ENCODE assay signal across 22 cellular contexts in the genomic region with DNA sequence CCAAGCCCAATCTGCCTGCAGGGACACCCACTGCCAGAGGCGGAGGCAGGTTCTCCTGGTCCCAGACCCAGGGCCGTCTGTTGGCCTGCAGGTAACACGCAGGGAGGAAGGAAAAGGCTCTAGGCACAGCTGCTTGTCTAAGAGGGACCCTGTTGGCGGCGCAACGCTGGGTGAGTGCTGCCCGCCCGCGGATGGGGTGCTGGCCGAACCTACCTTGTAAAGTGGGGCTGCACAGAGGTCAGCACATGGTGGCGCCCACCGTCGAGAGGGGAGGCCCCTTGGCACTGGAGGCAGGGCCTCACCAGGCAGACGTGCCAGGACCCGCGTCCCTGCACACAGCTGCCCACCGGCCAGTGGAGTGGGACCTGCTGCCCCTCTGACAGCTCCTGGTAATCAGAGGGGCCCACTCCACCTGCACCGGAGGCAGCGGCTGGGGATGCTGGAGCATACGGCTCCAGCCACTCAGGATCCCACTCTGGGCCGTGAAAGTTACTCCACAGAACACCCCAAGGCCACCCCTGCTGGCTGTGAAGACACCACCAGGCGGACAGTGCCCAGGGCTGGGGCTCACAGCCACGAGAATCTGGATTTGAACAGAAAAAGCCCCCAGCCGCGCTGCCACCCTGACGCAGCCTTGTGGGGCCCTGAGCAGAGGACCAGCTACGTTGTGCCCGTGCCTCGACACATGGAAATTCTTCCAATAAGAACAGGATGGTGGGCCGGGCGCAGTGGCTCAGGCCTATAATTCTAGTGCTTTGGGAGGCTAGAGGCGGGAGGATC. TPM values are rescaled to one million over a fixed set of nuclear protein-coding genes. Genes with fewer than 3 reads are reported as not detected.
A peak's percentile ranks its signal among the peaks of the same experiment; 100 is the strongest.
DNase-seq lines count a peak whose midpoint lies in the region; ATAC-seq and TF ChIP-seq lines count a peak whose summit lies in the region.
"Had no signal": no experiment of that assay in that cellular context is flagged by ENCODE, and none has a peak within 500 bp of the region (broad histone marks: within the 10 kb centered on the region; RNA-seq: fewer than 3 reads in every experiment).

No MANE protein-coding gene starts in this region.

- no peak overlapping the region for H2AK5ac ChIP-seq in neuronal stem cell (ENCODE audit: low read depth, low read length)

- peak overlapping the region; percentile 21 for H3K14ac ChIP-seq in neuronal stem cell (ENCODE audit: low read length)

- H3K9ac ChIP-seq in iPS-15b (ENCODE audit: low read depth, low read length) (peak overlapping the region; percentile 24), neuronal stem cell (ENCODE audit: low read depth, low read length, poor library complexity) (peak overlapping the region; percentile 40)
- H3K9ac ChIP-seq: BLaER1, GM23248 had no signal

- no peaks in the 10 kb centered on the region for H3K9me2 ChIP-seq in GM23338 (ENCODE audit: insufficient read depth)

- H4K8ac ChIP-seq in neuronal stem cell (ENCODE audit: low read depth, low read length): no peak overlapping the region

- peaks cover 2% of the 10 kb centered on the region for H3K9me3 ChIP-seq in RWPE2 (ENCODE audit: severe bottlenecking)
- no peaks in the 10 kb centered on the region for H3K9me3 ChIP-seq in iPS-15b (ENCODE audit: control insufficient read depth, insufficient read depth, low read length)
- peaks cover 3% of the 10 kb centered on the region in 2 donors for H3K9me3 ChIP-seq in neuronal stem cell (replicated peaks in 1 of 2; ENCODE audit: control insufficient read depth in 2 of 2, insufficient read depth in 1 of 2, low read depth in 1 of 2, low read length in 2 of 2)

- WGBS in neuronal stem cell (ENCODE audit: extremely low coverage in 2 of 2, insufficient read length in 2 of 2, insufficient replicate concordance in 1 of 2), 2 donors: no CpG with 5 or more reads among the region's 32 CpGs

- no peak overlapping the region for H3K4me2 ChIP-seq in GM23338
- H3K4me2 ChIP-seq in neuronal stem cell (ENCODE audit: insufficient read depth, low read length, poor library complexity, severe bottlenecking): no peak overlapping the region
- H3K4me2 ChIP-seq: BLaER1 had no signal

- H3K27me3 ChIP-seq in GM23338 (ENCODE audit: insufficient read depth) (no peaks in the 10 kb centered on the region), RWPE2 (ENCODE audit: insufficient read depth, poor library complexity, severe bottlenecking) (no peaks in the 10 kb centered on the region), iPS-15b (ENCODE audit: control insufficient read depth, insufficient read depth, low read length) (no peaks in the 10 kb centered on the region), neuronal stem cell (ENCODE audit: control insufficient read depth in 3 of 3, insufficient read depth in 3 of 3, low read depth in 1 of 3, low read length in 3 of 3) (peaks cover 0 to 5% (median 0%) of the 10 kb centered on the region in 3 experiments)
- H3K27me3 ChIP-seq: BLaER1 had no signal

- H3K27ac ChIP-seq in GM23338 (ENCODE audit: low read depth): no peak overlapping the region
- H3K27ac ChIP-seq in RWPE2 (ENCODE audit: poor library complexity, severe bottlenecking): no peak overlapping the region
- no peak overlapping the region for H3K27ac ChIP-seq in neuronal stem cell (replicated peaks; ENCODE audit: low read length)
- H3K27ac ChIP-seq: BLaER1, GM23248, RWPE1 had no signal

- no peak overlapping the region for H4K91ac ChIP-seq in neuronal stem cell (ENCODE audit: low read depth, low read length, poor library complexity)

- ATAC-seq in GM23338: peak; percentile 63
- ATAC-seq in RWPE2 (ENCODE audit: low read depth): no peak
- ATAC-seq in HG02610 (IDR thresholded peaks at IDR 0.05; ENCODE audit: unreplicated experiment): no peak
- ATAC-seq: GM12878, HCT116 had no signal

- H2BK12ac ChIP-seq in neuronal stem cell (ENCODE audit: low read length): no peak overlapping the region

- peak overlapping the region; percentile 73 for H3K23ac ChIP-seq in neuronal stem cell (ENCODE audit: low read depth, low read length, poor library complexity)

- peaks cover 7% of the 10 kb centered on the region for H3K27me3 Mint-ChIP-seq in GM23338 (ENCODE audit: insufficient read depth, low read depth, poor library complexity)

- no peaks in the 10 kb centered on the region for H3K36me3 Mint-ChIP-seq in GM23338 (ENCODE audit: low read depth)

- H3K9me3 Mint-ChIP-seq in GM23338: no peaks in the 10 kb centered on the region; the same call in 2 of the 3 replicates
- H3K9me3 Mint-ChIP-seq: CD4-positive, alpha-beta T cell had no signal

- no peak overlapping the region for H3K4ac ChIP-seq in neuronal stem cell (ENCODE audit: low read length)

- H3K18ac ChIP-seq in neuronal stem cell (ENCODE audit: low read length): peak overlapping the region; percentile 8

- peaks cover 1% of the 10 kb centered on the region for H3K79me1 ChIP-seq in neuronal stem cell (ENCODE audit: low read depth, low read length)

- DNase-seq in GM23338 (ENCODE audit: low spot score) (peak; percentile 46), RWPE2 (ENCODE audit: low spot score) (peak; percentile 56), neuronal stem cell (ENCODE audit: low spot score) (no peak), NCI-H2171 treated with DMSO at 0.1 percent for 48 hours (lab: John Stamatoyannopoulos, UW) (no peak), DMS53 (lab: John Stamatoyannopoulos, UW) (no peak)
- DNase-seq: CD4-positive, alpha-beta T cell; DMS 273 treated with DMSO at 0.1 percent for 48 hours; DND-41; GM23248; IMR-90; NCI-H1105; NCI-H2029; NCI-H226; NCI-H510A treated with DMSO at 0.1 percent for 48 hours; NCI-H748 treated with DMSO at 0.1 percent for 48 hours; NK-92 treated with Interleukin-12 subunit alpha and Interleukin-12 subunit beta, amount 100 ng/mL, for 24 hours had no signal

- H3K4me3 Mint-ChIP-seq in GM23338: no peak overlapping the region
- H3K4me3 Mint-ChIP-seq: CD4-positive, alpha-beta T cell had no signal

- no peaks in the 10 kb centered on the region for H3K4me1 ChIP-seq in GM23338 (ENCODE audit: insufficient read depth)
- H3K4me1 ChIP-seq in RWPE2 (ENCODE audit: insufficient read depth, poor library complexity, severe bottlenecking): peaks cover 4% of the 10 kb centered on the region
- H3K4me1 ChIP-seq in iPS-15b (ENCODE audit: control insufficient read depth, insufficient read depth, low read length): no peaks in the 10 kb centered on the region
- peaks cover 0 to 3% of the 10 kb centered on the region in 2 donors for H3K4me1 ChIP-seq in neuronal stem cell (ENCODE audit: control insufficient read depth in 2 of 2, insufficient read depth in 1 of 2, low read depth in 1 of 2, low read length in 2 of 2)

- H3K4me3 ChIP-seq in GM23338: no peak overlapping the region
- H3K4me3 ChIP-seq in RWPE2 (ENCODE audit: severe bottlenecking): no peak overlapping the region
- H3K4me3 ChIP-seq in iPS-15b (ENCODE audit: low read depth, low read length): no peak overlapping the region
- no peak overlapping the region for H3K4me3 ChIP-seq in neuronal stem cell (ENCODE audit: low read length in 2 of 2)
- H3K4me3 ChIP-seq: BLaER1, GM12878, GM23248 had no signal

- no peak overlapping the region for H2BK5ac ChIP-seq in neuronal stem cell (ENCODE audit: low read length)

- H2AFZ ChIP-seq in GM23338 (no peak overlapping the region), neuronal stem cell (ENCODE audit: low read length) (no peak overlapping the region)
- H2AFZ ChIP-seq: GM23248 had no signal

- no peaks in the 10 kb centered on the region for H3K36me3 ChIP-seq in GM23338 (ENCODE audit: insufficient read depth)
- H3K36me3 ChIP-seq in RWPE2 (ENCODE audit: low read depth): no peaks in the 10 kb centered on the region
- no peaks in the 10 kb centered on the region for H3K36me3 ChIP-seq in iPS-15b (ENCODE audit: control insufficient read depth, insufficient read depth, low read length)
- peaks cover 0 to 3% of the 10 kb centered on the region in 2 donors for H3K36me3 ChIP-seq in neuronal stem cell (replicated peaks in 1 of 2; ENCODE audit: control insufficient read depth in 2 of 2, insufficient read depth in 2 of 2, low read length in 2 of 2)

- H2BK120ac ChIP-seq in neuronal stem cell (ENCODE audit: low read depth, low read length): no peak overlapping the region

- no peak overlapping the region for H3K27ac Mint-ChIP-seq in GM23338
- H3K27ac Mint-ChIP-seq: CD4-positive, alpha-beta T cell had no signal

- no peaks in the 10 kb centered on the region for H3F3A ChIP-seq in GM23338 (replicated peaks; ENCODE audit: low read depth)

- H4K20me1 ChIP-seq in GM23338 (replicated peaks; ENCODE audit: insufficient read depth): no peaks in the 10 kb centered on the region
- H4K20me1 ChIP-seq: BLaER1 had no signal

- no peak overlapping the region for H2BK15ac ChIP-seq in neuronal stem cell (ENCODE audit: low read length)

- peaks cover 3% of the 10 kb centered on the region; the same call in 2 of the 3 replicates for H3K4me1 Mint-ChIP-seq in GM23338

- H3K79me2 ChIP-seq in GM23338 (replicated peaks; ENCODE audit: insufficient read depth): no peaks in the 10 kb centered on the region

- TF ChIP-seq CTCF in GM23338 (conservative IDR thresholded peaks at IDR 0.05; ENCODE audit: low read depth in 2 of 2): no peak
- TF ChIP-seq CTCF in RWPE2 (IDR thresholded peaks at IDR 0.05; ENCODE audit: poor library complexity, severe bottlenecking): no peak

TF ChIP-seq in GM23338, 12 proteins besides CTCF, POLR2A, EP300 and RAD21:
- TF ChIP-seq EZH2phosphoT487 (IDR thresholded peaks at IDR 0.05; ENCODE audit: unreplicated experiment) (no peak), ETS1 (IDR thresholded peaks at IDR 0.05) (no peak)

RNA-seq across cellular contexts. Expression of gene TBX1, which starts 24.0 kb away (rescaled TPM):
- total RNA-seq in GM23338 (2014; rRNA removed; shearing (Covaris generic)): 0.23 and 0.66 TPM in 2 replicates
- polyA plus RNA-seq in GM23338 (2016; fragmentation: Nextera tagmentation; extraction: Ambion mirVana): 0.19 TPM in 2 replicates
- polyA plus RNA-seq in neuronal stem cell (2013, experiment 1 of 2): 0.31 TPM
- 0.26 TPM for polyA plus RNA-seq in neuronal stem cell (2013, experiment 2 of 2)
- total RNA-seq: CD4-positive, alpha-beta T cell; GM12878; IMR-90 had no signal
- polyA plus RNA-seq: GM12878 had no signal

Comparison
In these comparisons a context has a peak if more than half of its experiments do, and no peak if none do; other contexts are left out.
1. DNase-seq: peak in GM23338 (single experiment) and RWPE2 (single experiment); none in neuronal stem cell (single experiment), NCI-H2171 treated with DMSO at 0.1 percent for 48 hours (single experiment) and DMS53 (single experiment).